10 cellular contexts compared by ENCODE assay signal in genomic region chr4:153758688-153759406, GRCh38. TPM values are rescaled to one million over a fixed set of nuclear protein-coding genes. Genes with fewer than 3 reads are reported as not detected.
DNase-seq lines count a peak whose midpoint lies in the region; ATAC-seq and TF ChIP-seq lines count a peak whose summit lies in the region.
"Had no signal": no experiment of that assay in that cellular context is flagged by ENCODE, and none has a peak within 500 bp of the region (broad histone marks: within the 10 kb centered on the region; RNA-seq: fewer than 3 reads in every experiment).

No MANE protein-coding gene starts in this region.

- H3K36me3 Mint-ChIP-seq in T-helper 2 cell treated with Interferon-gamma antibody and Interleukin-4, amounts not matched to agents 5 μg/mL and 100 μg/mL, for 36 hours (ENCODE audit: low read depth), result no peaks in the 10 kb centered on the region
- no peaks in the 10 kb centered on the region for H3K36me3 Mint-ChIP-seq in activated naive CD8-positive, alpha-beta T cell treated with anti-CD3 and anti-CD28 coated beads, Interleukin-2, amount 10 ng/mL, durations not matched to agents 7 days and 5 days

- no peak for TF ChIP-seq CTCF in RWPE1 (conservative IDR thresholded peaks at IDR 0.05; ENCODE audit: low read depth)

- no peak for ATAC-seq in activated naive CD8-positive, alpha-beta T cell treated with anti-CD3 and anti-CD28 coated beads, Interleukin-2, amount 10 ng/mL, durations not matched to agents 7 days and 5 days (ENCODE audit: low read depth)
- ATAC-seq in HG02623 (IDR thresholded peaks at IDR 0.05; ENCODE audit: unreplicated experiment) (no peak), HG03280 (IDR thresholded peaks at IDR 0.05; ENCODE audit: unreplicated experiment) (no peak)

- H3K9ac ChIP-seq in iPS-18a (ENCODE audit: low read length), result peak overlapping the region; percentile 62

- H3K9me3 Mint-ChIP-seq in T-helper 2 cell treated with Interferon-gamma antibody and Interleukin-4, amounts not matched to agents 5 μg/mL and 100 μg/mL, for 36 hours, result no peaks in the 10 kb centered on the region
- peaks cover 3% of the 10 kb centered on the region for H3K9me3 Mint-ChIP-seq in activated naive CD8-positive, alpha-beta T cell treated with anti-CD3 and anti-CD28 coated beads, Interleukin-2, amount 10 ng/mL, durations not matched to agents 7 days and 5 days

- CTCF ChIA-PET in RWPE1 (lab: Yijun Ruan, JAX), result no interaction called here

- H3K27ac ChIP-seq in iPS-18a (ENCODE audit: low read length) (no peak overlapping the region), skin epidermis (peak overlapping the region in 1 of 21 experiments; percentile 32), RWPE1 (no peak overlapping the region)

- H3K36me3 ChIP-seq in iPS-18a (ENCODE audit: control insufficient read depth, low read depth, low read length), result no peaks in the 10 kb centered on the region

- peaks cover 4% of the 10 kb centered on the region for H3K4me1 Mint-ChIP-seq in T-helper 2 cell treated with Interferon-gamma antibody and Interleukin-4, amounts not matched to agents 5 μg/mL and 100 μg/mL, for 36 hours (ENCODE audit: low read depth)
- H3K4me1 Mint-ChIP-seq in activated naive CD8-positive, alpha-beta T cell treated with anti-CD3 and anti-CD28 coated beads, Interleukin-2, amount 10 ng/mL, durations not matched to agents 7 days and 5 days, result peaks cover 5% of the 10 kb centered on the region

- H3K4me1 ChIP-seq in iPS-18a (ENCODE audit: control insufficient read depth, low read depth, low read length), result peaks cover 25% of the 10 kb centered on the region

- peak overlapping the region; percentile 72 for H3K4me3 ChIP-seq in iPS-18a (ENCODE audit: low read length)
- H3K4me3 ChIP-seq in skin epidermis, result peak overlapping the region in 6 of 7 experiments; percentile 27 to 60 (median 40)

- H3K27me3 Mint-ChIP-seq in T-helper 2 cell treated with Interferon-gamma antibody and Interleukin-4, amounts not matched to agents 5 μg/mL and 100 μg/mL, for 36 hours (ENCODE audit: low read depth), result peaks cover 67% of the 10 kb centered on the region
- H3K27me3 Mint-ChIP-seq in activated naive CD8-positive, alpha-beta T cell treated with anti-CD3 and anti-CD28 coated beads, Interleukin-2, amount 10 ng/mL, durations not matched to agents 7 days and 5 days, result peaks cover 50% of the 10 kb centered on the region

- peaks cover 8% of the 10 kb centered on the region for H3K27me3 ChIP-seq in iPS-18a (ENCODE audit: control insufficient read depth, insufficient read depth, low read length)

- POLR2A ChIA-PET in activated naive CD8-positive, alpha-beta T cell treated with anti-CD3 and anti-CD28 coated beads, Interleukin-2, amount 10 ng/mL, durations not matched to agents 7 days and 5 days (lab: Charles Lee), result no interaction called here
- POLR2A ChIA-PET in RWPE1 (lab: Yijun Ruan, JAX; ENCODE audit: low non-redundant PET), result no interaction called here

- no peak for DNase-seq in T-helper 2 cell treated with Interferon-gamma antibody and Interleukin-4, amounts not matched to agents 5 μg/mL and 100 μg/mL, for 36 hours (ENCODE audit: low spot score)
- DNase-seq in T-helper 2 cell (no peak), RWPE1 (ENCODE audit: low spot score) (no peak)
- DNase-seq in activated naive CD8-positive, alpha-beta T cell treated with anti-CD3 and anti-CD28 coated beads, Interleukin-2, amount 10 ng/mL, durations not matched to agents 7 days and 5 days, result no peak
- DNase-seq: OCI-M1 had no signal

- H3K27ac Mint-ChIP-seq in T-helper 2 cell treated with Interferon-gamma antibody and Interleukin-4, amounts not matched to agents 5 μg/mL and 100 μg/mL, for 36 hours, result no peak overlapping the region
- no peak overlapping the region for H3K27ac Mint-ChIP-seq in activated naive CD8-positive, alpha-beta T cell treated with anti-CD3 and anti-CD28 coated beads, Interleukin-2, amount 10 ng/mL, durations not matched to agents 7 days and 5 days

- H3K9me3 ChIP-seq in iPS-18a (ENCODE audit: control insufficient read depth, low read depth, low read length), result no peaks in the 10 kb centered on the region

- H3K4me3 Mint-ChIP-seq in T-helper 2 cell treated with Interferon-gamma antibody and Interleukin-4, amounts not matched to agents 5 μg/mL and 100 μg/mL, for 36 hours, result peak overlapping the region; percentile 12
- peak overlapping the region; percentile 20 for H3K4me3 Mint-ChIP-seq in activated naive CD8-positive, alpha-beta T cell treated with anti-CD3 and anti-CD28 coated beads, Interleukin-2, amount 10 ng/mL, durations not matched to agents 7 days and 5 days

RNA-seq across cellular contexts. Expression of gene RNF175, which starts 1.0 kb away (rescaled TPM):
- total RNA-seq in activated naive CD8-positive, alpha-beta T cell treated with anti-CD3 and anti-CD28 coated beads, Interleukin-2, amount 10 ng/mL, durations not matched to agents 7 days and 5 days, result not detected
- total RNA-seq: A172 had no signal

RNA-seq across cellular contexts. Expression of gene SFRP2, which starts 30.0 kb away (rescaled TPM):
- total RNA-seq in activated naive CD8-positive, alpha-beta T cell treated with anti-CD3 and anti-CD28 coated beads, Interleukin-2, amount 10 ng/mL, durations not matched to agents 7 days and 5 days, result not detected
- total RNA-seq: A172 had no signal
